ENCODE assay signal across 18 cellular contexts in genomic region chr21:39568380-39568779, GRCh38. TPM values are rescaled to one million over a fixed set of nuclear protein-coding genes. Genes with fewer than 3 reads are reported as not detected.
"Had no signal": no experiment of that assay in that cellular context is flagged by ENCODE, and none has a peak within 500 bp of the region (broad histone marks: within the 10 kb centered on the region; RNA-seq: fewer than 3 reads in every experiment).

No MANE protein-coding gene starts in this region.

- ATAC-seq: left colon; naive thymus-derived CD8-positive, alpha-beta T cell had no signal

- H3K4me3 ChIP-seq: breast epithelium, lung, stomach, thoracic aorta had no signal

- H3K27ac ChIP-seq: breast epithelium, neutrophil, stomach, thoracic aorta had no signal

- H3K36me3 ChIP-seq: breast epithelium, neutrophil, stomach, thoracic aorta had no signal

- H3K36me3 Mint-ChIP-seq: activated CD4-positive, alpha-beta memory T cell treated with anti-CD3 and anti-CD28 coated beads for 36 hours; activated naive CD8-positive, alpha-beta T cell treated with anti-CD3 and anti-CD28 coated beads, Interleukin-2, amount 10 ng/mL, durations not matched to agents 7 days and 5 days; naive thymus-derived CD8-positive, alpha-beta T cell had no signal

- H3K27me3 ChIP-seq: breast epithelium had no signal

- H3K27me3 Mint-ChIP-seq: activated naive CD8-positive, alpha-beta T cell treated with anti-CD3 and anti-CD28 coated beads, Interleukin-2, amount 10 ng/mL, durations not matched to agents 7 days and 5 days had no signal

- DNase-seq: activated CD4-positive, alpha-beta memory T cell treated with anti-CD3 and anti-CD28 coated beads for 36 hours; activated naive CD8-positive, alpha-beta T cell treated with anti-CD3 and anti-CD28 coated beads, Interleukin-2, amount 10 ng/mL, durations not matched to agents 7 days and 5 days; activated T-cell treated with anti-CD3 and anti-CD28 coated beads, Interleukin-2, amount 50 U/mL, for 48 hours; anterior cingulate cortex; hypothalamus; left colon; naive thymus-derived CD8-positive, alpha-beta T cell; posterior cingulate gyrus; right cardiac atrium; small intestine; stomach had no signal

- H3K4me1 Mint-ChIP-seq: activated naive CD8-positive, alpha-beta T cell treated with anti-CD3 and anti-CD28 coated beads, Interleukin-2, amount 10 ng/mL, durations not matched to agents 7 days and 5 days; naive thymus-derived CD8-positive, alpha-beta T cell had no signal

- H3K4me1 ChIP-seq: breast epithelium had no signal

- H3K27ac Mint-ChIP-seq: activated CD4-positive, alpha-beta memory T cell treated with anti-CD3 and anti-CD28 coated beads for 36 hours; activated naive CD8-positive, alpha-beta T cell treated with anti-CD3 and anti-CD28 coated beads, Interleukin-2, amount 10 ng/mL, durations not matched to agents 7 days and 5 days; naive thymus-derived CD8-positive, alpha-beta T cell had no signal

- H3K9me3 Mint-ChIP-seq: activated CD4-positive, alpha-beta memory T cell treated with anti-CD3 and anti-CD28 coated beads for 36 hours; activated naive CD8-positive, alpha-beta T cell treated with anti-CD3 and anti-CD28 coated beads, Interleukin-2, amount 10 ng/mL, durations not matched to agents 7 days and 5 days; naive thymus-derived CD8-positive, alpha-beta T cell had no signal

- H3K9me3 ChIP-seq: breast epithelium, neutrophil, stomach, thoracic aorta had no signal

- H3K4me3 Mint-ChIP-seq: activated CD4-positive, alpha-beta memory T cell treated with anti-CD3 and anti-CD28 coated beads for 36 hours; activated naive CD8-positive, alpha-beta T cell treated with anti-CD3 and anti-CD28 coated beads, Interleukin-2, amount 10 ng/mL, durations not matched to agents 7 days and 5 days; naive thymus-derived CD8-positive, alpha-beta T cell had no signal

RNA-seq across cellular contexts. Expression of gene B3GALT5, which starts 44.4 kb away (rescaled TPM):
- total RNA-seq: activated CD4-positive, alpha-beta memory T cell treated with anti-CD3 and anti-CD28 coated beads for 36 hours; activated naive CD8-positive, alpha-beta T cell treated with anti-CD3 and anti-CD28 coated beads, Interleukin-2, amount 10 ng/mL, durations not matched to agents 7 days and 5 days; chondrocyte; dermis microvascular lymphatic vessel endothelial cell; mononuclear cell; naive thymus-derived CD8-positive, alpha-beta T cell had no signal
- polyA plus RNA-seq: naive thymus-derived CD8-positive, alpha-beta T cell had no signal
